14 cellular contexts compared by ENCODE assay signal in the genomic region with DNA sequence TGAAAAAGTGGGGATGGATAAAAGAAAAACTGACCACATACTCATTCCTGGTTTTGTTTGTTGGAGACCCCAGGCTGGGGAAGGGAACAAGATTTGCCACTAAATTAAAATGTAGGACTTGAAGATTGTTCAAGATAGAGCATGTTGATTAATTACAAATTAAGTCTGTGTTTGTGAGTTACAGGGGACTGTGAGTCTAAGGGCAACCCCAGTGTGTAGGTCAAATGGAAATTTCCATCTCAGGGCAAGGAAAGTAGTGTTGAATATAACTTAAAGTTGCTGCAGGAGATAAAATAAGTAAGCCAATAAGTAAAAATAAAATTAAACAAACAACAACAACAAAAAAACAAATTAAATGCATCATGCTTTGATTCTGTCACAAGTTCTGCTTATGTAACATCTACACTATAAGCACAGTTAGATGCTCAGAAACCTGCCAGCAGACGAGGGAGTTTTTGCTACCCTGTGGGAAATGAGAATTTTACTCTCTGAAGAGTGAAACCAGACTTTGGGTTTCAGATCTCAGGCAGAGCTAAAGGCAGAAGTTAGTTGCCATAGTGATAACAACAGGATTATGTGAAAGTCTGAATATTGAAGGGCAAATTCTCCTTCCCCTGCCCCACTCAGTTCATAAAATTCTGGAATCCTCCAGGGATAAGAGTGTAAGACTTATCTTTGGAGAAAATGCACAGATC.
DNase-seq lines count a peak whose midpoint lies in the region; ATAC-seq and TF ChIP-seq lines count a peak whose summit lies in the region.
"Had no signal": no experiment of that assay in that cellular context is flagged by ENCODE, and none has a peak within 500 bp of the region (broad histone marks: within the 10 kb centered on the region; RNA-seq: fewer than 3 reads in every experiment).

No MANE protein-coding gene starts in this region.

- no peaks in the 10 kb centered on the region for H3K27me3 Mint-ChIP-seq in activated CD8-positive, alpha-beta memory T cell treated with anti-CD3 and anti-CD28 coated beads, Interleukin-2, amount 10 ng/mL, durations not matched to agents 7 days and 5 days

- peaks cover 15% of the 10 kb centered on the region for H3K4me1 ChIP-seq in KMS-11 (ENCODE audit: low read depth, poor library complexity, severe bottlenecking)
- H3K4me1 ChIP-seq: BLaER1, breast epithelium had no signal

- H4K20me1 ChIP-seq in KMS-11 (ENCODE audit: insufficient read depth) = no peaks in the 10 kb centered on the region
- H4K20me1 ChIP-seq: BLaER1 had no signal

- no peaks in the 10 kb centered on the region for H3K4me1 Mint-ChIP-seq in activated CD8-positive, alpha-beta memory T cell treated with anti-CD3 and anti-CD28 coated beads, Interleukin-2, amount 10 ng/mL, durations not matched to agents 7 days and 5 days

- no peak for DNase-seq in SK-N-DZ (ENCODE audit: low spot score)
- no peak for DNase-seq in activated CD8-positive, alpha-beta memory T cell treated with anti-CD3 and anti-CD28 coated beads, Interleukin-2, amount 10 ng/mL, durations not matched to agents 7 days and 5 days
- DNase-seq in NOMO-1 treated with DMSO at 0.1 percent for 48 hours (lab: John Stamatoyannopoulos, UW; ENCODE audit: unreplicated experiment) = no peak
- no peak for DNase-seq in activated CD8-positive, alpha-beta memory T cell treated with anti-CD3 and anti-CD28 coated beads, Interleukin-2, amount 50 U/mL, for 48 hours
- DNase-seq: activated T-cell treated with anti-CD3 and anti-CD28 coated beads, Interleukin-2, amount 50 U/mL, for 48 hours; GDM1; NCI-H1694 treated with DMSO at 0.1 percent for 48 hours had no signal

- no peak for TF ChIP-seq CTCF in KMS-11 (conservative IDR thresholded peaks at IDR 0.05; ENCODE audit: low read depth, low read length)

- no peak overlapping the region for H3K4me3 Mint-ChIP-seq in activated CD8-positive, alpha-beta memory T cell treated with anti-CD3 and anti-CD28 coated beads, Interleukin-2, amount 10 ng/mL, durations not matched to agents 7 days and 5 days

- no peaks in the 10 kb centered on the region for H3K79me2 ChIP-seq in KMS-11 (ENCODE audit: insufficient read depth, low read depth)

- H3K9me3 Mint-ChIP-seq in activated CD8-positive, alpha-beta memory T cell treated with anti-CD3 and anti-CD28 coated beads, Interleukin-2, amount 10 ng/mL, durations not matched to agents 7 days and 5 days (ENCODE audit: low read depth) = peaks cover 10% of the 10 kb centered on the region

- no peaks in the 10 kb centered on the region for H3K36me3 ChIP-seq in KMS-11 (ENCODE audit: insufficient read depth)
- H3K36me3 ChIP-seq: BLaER1, breast epithelium had no signal

- no peak overlapping the region for H3K9ac ChIP-seq in KMS-11
- H3K9ac ChIP-seq: BLaER1 had no signal

- no peaks in the 10 kb centered on the region for H3K36me3 Mint-ChIP-seq in activated CD8-positive, alpha-beta memory T cell treated with anti-CD3 and anti-CD28 coated beads, Interleukin-2, amount 10 ng/mL, durations not matched to agents 7 days and 5 days

- no peak overlapping the region for H3K27ac ChIP-seq in KMS-11
- H3K27ac ChIP-seq: BLaER1, breast epithelium, RWPE1 had no signal

- H3K4me2 ChIP-seq in KMS-11 = peak overlapping the region; percentile 21; the same call in 1 of the 2 replicates
- H3K4me2 ChIP-seq: BLaER1 had no signal

- H3K4me3 ChIP-seq in KMS-11 (IDR thresholded peaks at IDR 0.05; ENCODE audit: insufficient read depth, low read depth, low read length) = no peak overlapping the region
- H3K4me3 ChIP-seq: BLaER1, breast epithelium had no signal

- no peak overlapping the region for H2AFZ ChIP-seq in KMS-11 (ENCODE audit: low read depth)

- ATAC-seq in GM18511 (IDR thresholded peaks at IDR 0.05; ENCODE audit: unreplicated experiment) (peak; percentile 98), GM21367 (IDR thresholded peaks at IDR 0.05; ENCODE audit: unreplicated experiment) (peak; percentile 93), HG02973 (IDR thresholded peaks at IDR 0.05; ENCODE audit: unreplicated experiment) (peak; percentile 97)
- no peak for ATAC-seq in activated CD8-positive, alpha-beta memory T cell treated with anti-CD3 and anti-CD28 coated beads, Interleukin-2, amount 10 ng/mL, durations not matched to agents 7 days and 5 days

- no peaks in the 10 kb centered on the region for H3K27me3 ChIP-seq in KMS-11 (ENCODE audit: insufficient read depth, low read depth)
- H3K27me3 ChIP-seq: BLaER1, breast epithelium had no signal

- CTCF ChIA-PET in activated CD8-positive, alpha-beta memory T cell treated with anti-CD3 and anti-CD28 coated beads, Interleukin-2, amount 10 ng/mL, durations not matched to agents 7 days and 5 days (lab: Charles Lee) = no interaction called here

- no peak overlapping the region for H3K27ac Mint-ChIP-seq in activated CD8-positive, alpha-beta memory T cell treated with anti-CD3 and anti-CD28 coated beads, Interleukin-2, amount 10 ng/mL, durations not matched to agents 7 days and 5 days
